ENCODE assay signal across 13 cellular contexts in the genomic region with DNA sequence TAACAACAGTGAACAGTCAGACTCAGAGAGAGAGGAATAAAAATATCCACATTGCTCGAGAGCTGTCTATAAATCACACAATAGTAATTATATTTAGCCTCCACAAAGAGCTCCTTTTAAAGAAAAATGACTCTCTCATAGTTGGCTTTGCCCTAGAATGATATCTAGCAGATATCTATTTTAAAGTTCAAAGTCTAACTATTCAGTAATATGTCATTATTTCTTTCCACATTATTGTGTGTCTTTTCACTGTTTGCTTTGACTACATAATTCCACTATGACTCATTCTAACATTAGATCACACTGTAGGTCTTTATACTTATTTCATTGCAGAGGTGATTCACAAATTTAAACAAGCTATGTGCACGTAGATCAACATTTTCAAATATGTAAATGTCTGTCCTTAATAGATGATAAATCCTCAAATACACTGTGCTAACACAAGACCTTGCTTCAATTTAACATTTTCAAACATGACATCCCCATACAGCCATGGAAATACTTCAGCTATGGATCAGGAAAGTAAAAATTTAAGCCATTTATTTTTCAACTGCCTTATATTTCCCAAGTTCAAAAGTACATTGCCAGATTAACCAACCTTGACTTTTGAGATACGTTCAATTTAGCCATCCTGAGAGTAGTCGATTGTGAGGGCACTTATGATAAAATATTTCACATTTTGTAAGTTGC.
DNase-seq lines count a peak whose midpoint lies in the region; ATAC-seq, FAIRE-seq and TF ChIP-seq lines count a peak whose summit lies in the region.
"Had no signal": no experiment of that assay in that cellular context is flagged by ENCODE, and none has a peak within 500 bp of the region (broad histone marks: within the 10 kb centered on the region; RNA-seq: fewer than 3 reads in every experiment).

No MANE protein-coding gene starts in this region.

- no peak overlapping the region for H3K4me3 Mint-ChIP-seq in activated naive CD4-positive, alpha-beta T cell treated with anti-CD3 and anti-CD28 coated beads, Interleukin-2, amount 50 U/mL, for 24 hours
- H3K4me3 Mint-ChIP-seq in activated naive CD4-positive, alpha-beta T cell treated with anti-CD3 and anti-CD28 coated beads, Interleukin-2, amount 10 ng/mL, durations not matched to agents 7 days and 5 days: no peak overlapping the region
- H3K4me3 Mint-ChIP-seq: activated B cell treated with CpG ODN at 0.5 μM for 24 hours; CD8-positive, alpha-beta memory T cell; dendritic cell treated with granulocyte-macrophage colony-stimulating factor and Interleukin-4, amounts not matched to agents 40 ng/mL and 50 ng/mL, for 4 days; nephron had no signal

- H3K4me1 Mint-ChIP-seq in activated naive CD4-positive, alpha-beta T cell treated with anti-CD3 and anti-CD28 coated beads, Interleukin-2, amount 50 U/mL, for 24 hours: peaks cover 4% of the 10 kb centered on the region
- no peaks in the 10 kb centered on the region for H3K4me1 Mint-ChIP-seq in activated naive CD4-positive, alpha-beta T cell treated with anti-CD3 and anti-CD28 coated beads, Interleukin-2, amount 10 ng/mL, durations not matched to agents 7 days and 5 days
- H3K4me1 Mint-ChIP-seq: activated B cell treated with CpG ODN at 0.5 μM for 24 hours; CD8-positive, alpha-beta memory T cell; nephron had no signal

- no peaks in the 10 kb centered on the region for H3K36me3 Mint-ChIP-seq in activated naive CD4-positive, alpha-beta T cell treated with anti-CD3 and anti-CD28 coated beads, Interleukin-2, amount 50 U/mL, for 24 hours
- H3K36me3 Mint-ChIP-seq in activated naive CD4-positive, alpha-beta T cell treated with anti-CD3 and anti-CD28 coated beads, Interleukin-2, amount 10 ng/mL, durations not matched to agents 7 days and 5 days: no peaks in the 10 kb centered on the region
- H3K36me3 Mint-ChIP-seq: CD8-positive, alpha-beta memory T cell had no signal

- no peaks in the 10 kb centered on the region for H3K9me3 Mint-ChIP-seq in activated naive CD4-positive, alpha-beta T cell treated with anti-CD3 and anti-CD28 coated beads, Interleukin-2, amount 50 U/mL, for 24 hours
- H3K9me3 Mint-ChIP-seq in activated naive CD4-positive, alpha-beta T cell treated with anti-CD3 and anti-CD28 coated beads, Interleukin-2, amount 10 ng/mL, durations not matched to agents 7 days and 5 days: no peaks in the 10 kb centered on the region
- H3K9me3 Mint-ChIP-seq: activated B cell treated with CpG ODN at 0.5 μM for 24 hours; CD8-positive, alpha-beta memory T cell; dendritic cell treated with granulocyte-macrophage colony-stimulating factor and Interleukin-4, amounts not matched to agents 40 ng/mL and 50 ng/mL, for 4 days; nephron had no signal

- H3K27me3 Mint-ChIP-seq in activated naive CD4-positive, alpha-beta T cell treated with anti-CD3 and anti-CD28 coated beads, Interleukin-2, amount 50 U/mL, for 24 hours: peaks cover 1% of the 10 kb centered on the region
- H3K27me3 Mint-ChIP-seq in activated naive CD4-positive, alpha-beta T cell treated with anti-CD3 and anti-CD28 coated beads, Interleukin-2, amount 10 ng/mL, durations not matched to agents 7 days and 5 days: no peaks in the 10 kb centered on the region
- H3K27me3 Mint-ChIP-seq: dendritic cell treated with granulocyte-macrophage colony-stimulating factor and Interleukin-4, amounts not matched to agents 40 ng/mL and 50 ng/mL, for 4 days had no signal

- CTCF ChIA-PET in activated naive CD4-positive, alpha-beta T cell treated with anti-CD3 and anti-CD28 coated beads, Interleukin-2, amount 10 ng/mL, durations not matched to agents 7 days and 5 days (lab: Charles Lee): no interaction called here

- DNase-seq in activated naive CD4-positive, alpha-beta T cell treated with anti-CD3 and anti-CD28 coated beads, Interleukin-2, amount 10 ng/mL, durations not matched to agents 7 days and 5 days: no peak
- DNase-seq in SW480 (ENCODE audit: low spot score) (peak; percentile 89), iris pigment epithelial cell (ENCODE audit: low read depth) (peak; percentile 87), urothelium cell line (ENCODE audit: low spot score) (peak; percentile 35), GM13977 (ENCODE audit: low spot score) (no peak), germinal center (ENCODE audit: low spot score) (no peak)
- DNase-seq: activated B cell treated with CpG ODN at 0.5 μM for 24 hours; CD8-positive, alpha-beta memory T cell; NCI-H2171 had no signal

- in situ Hi-C loops in GM13977 (cut with MboI; ENCODE audit: low pct_unique_long_range_greater_than_20kb, low sequenced_read_pairs, unreplicated experiment): no loop called here

- TF ChIP-seq CTCF in GM13977 (IDR thresholded peaks at IDR 0.05; ENCODE audit: extremely low read depth, insufficient read depth, missing control alignments): no peak

- peak overlapping the region; percentile 56 for H3K27ac Mint-ChIP-seq in activated naive CD4-positive, alpha-beta T cell treated with anti-CD3 and anti-CD28 coated beads, Interleukin-2, amount 50 U/mL, for 24 hours
- H3K27ac Mint-ChIP-seq in activated naive CD4-positive, alpha-beta T cell treated with anti-CD3 and anti-CD28 coated beads, Interleukin-2, amount 10 ng/mL, durations not matched to agents 7 days and 5 days: no peak overlapping the region
- H3K27ac Mint-ChIP-seq: activated B cell treated with CpG ODN at 0.5 μM for 24 hours; CD8-positive, alpha-beta memory T cell; dendritic cell treated with granulocyte-macrophage colony-stimulating factor and Interleukin-4, amounts not matched to agents 40 ng/mL and 50 ng/mL, for 4 days; nephron had no signal

- FAIRE-seq in urothelium cell line (lab: Jason Lieb, UNC): no peak

- no peak for ATAC-seq in GM21390 (IDR thresholded peaks at IDR 0.05; ENCODE audit: unreplicated experiment)

Comparison
In these comparisons a context has a peak if more than half of its experiments do, and no peak if none do; other contexts are left out.
1. DNase-seq: peak in SW480 (single experiment), iris pigment epithelial cell (single experiment) and urothelium cell line (single experiment); none in activated naive CD4-positive, alpha-beta T cell treated with anti-CD3 and anti-CD28 coated beads, Interleukin-2, amount 10 ng/mL, durations not matched to agents 7 days and 5 days (single experiment), GM13977 (single experiment) and germinal center (single experiment).